In the genomic region with DNA sequence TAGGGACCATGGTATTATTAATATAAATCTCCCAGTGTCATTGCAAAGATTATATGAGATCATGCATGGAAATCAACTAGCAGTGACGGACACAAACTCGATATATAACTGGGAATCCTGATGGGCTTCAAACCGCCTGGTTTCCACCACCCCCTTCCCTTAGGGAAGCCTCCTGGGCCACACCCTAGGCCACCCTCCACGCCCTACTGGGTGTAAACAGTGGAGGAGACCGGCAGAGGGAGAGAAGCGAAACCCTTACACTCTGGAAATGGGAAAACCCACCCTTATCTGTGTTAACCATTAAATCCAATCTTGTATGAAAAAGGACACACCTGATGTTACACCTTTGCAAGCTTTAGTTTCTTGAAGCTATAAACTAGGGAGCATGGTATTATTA, we compare ENCODE assay signal across 8 cellular contexts. TPM values are rescaled to one million over a fixed set of nuclear protein-coding genes. Genes with fewer than 3 reads are reported as not detected.
DNase-seq lines count a peak whose midpoint lies in the region; ATAC-seq, FAIRE-seq and TF ChIP-seq lines count a peak whose summit lies in the region.

No MANE protein-coding gene starts in this region.

- H3K27me3 ChIP-seq in CD4-positive, alpha-beta T cell (ENCODE audit: control insufficient read depth, insufficient read depth, low read length): no peaks in the 10 kb centered on the region
- no peaks in the 10 kb centered on the region for H3K27me3 ChIP-seq in ovary

- no peaks in the 10 kb centered on the region for H3K9me3 Mint-ChIP-seq in CD4-positive, alpha-beta T cell
- H3K9me3 Mint-ChIP-seq in activated T-cell treated with anti-CD3 and anti-CD28 coated beads, Interleukin-2, amount 50 U/mL, for 4 hours: no peaks in the 10 kb centered on the region

- peaks cover 25% of the 10 kb centered on the region for H3K36me3 Mint-ChIP-seq in CD4-positive, alpha-beta T cell (ENCODE audit: low read depth)
- H3K36me3 Mint-ChIP-seq in activated T-cell treated with anti-CD3 and anti-CD28 coated beads, Interleukin-2, amount 50 U/mL, for 4 hours (ENCODE audit: insufficient read depth): peaks cover 14% of the 10 kb centered on the region

- ATAC-seq in CD4-positive, alpha-beta T cell (ENCODE audit: poor library complexity): no peak
- ATAC-seq in activated T-cell treated with anti-CD3 and anti-CD28 coated beads, Interleukin-2, amount 50 U/mL, for 4 hours: no peak

- no peak for FAIRE-seq in RCC 7860 (lab: Jason Lieb, UNC)

- peaks cover 23% of the 10 kb centered on the region for H3K4me1 Mint-ChIP-seq in CD4-positive, alpha-beta T cell (ENCODE audit: low read depth)
- peaks cover 21% of the 10 kb centered on the region for H3K4me1 Mint-ChIP-seq in activated T-cell treated with anti-CD3 and anti-CD28 coated beads, Interleukin-2, amount 50 U/mL, for 4 hours (ENCODE audit: low read depth)

- H3K27ac ChIP-seq in CD4-positive, alpha-beta T cell (ENCODE audit: low read depth, low read length): peak overlapping the region; percentile 38
- H3K27ac ChIP-seq in epithelial cell of prostate (peak overlapping the region; percentile 64), ovary (peak overlapping the region in 1 of 2 donors; percentile 79)

- H3K9me3 ChIP-seq in CD4-positive, alpha-beta T cell (ENCODE audit: control insufficient read depth, low read length): no peaks in the 10 kb centered on the region
- H3K9me3 ChIP-seq in ovary: peaks cover 0 to 3% of the 10 kb centered on the region in 2 donors

- no peaks in the 10 kb centered on the region for H3K36me3 ChIP-seq in ovary

- no peak overlapping the region for H3K4me3 Mint-ChIP-seq in CD4-positive, alpha-beta T cell
- H3K4me3 Mint-ChIP-seq in activated T-cell treated with anti-CD3 and anti-CD28 coated beads, Interleukin-2, amount 50 U/mL, for 4 hours: no peak overlapping the region

- WGBS in ovary, 3 donors: 87 to 90% (median 89%) methylated on average over 6 of the region's 6 CpGs

- intact Hi-C loops in CD4-positive, alpha-beta T cell (cut with DNase I, micrococcal nuclease): loop anchor here in 1 of 2 experiments (5.0 to 10.0 kb wide), 3 partner anchors 434 to 1017 kb away; partner anchors contain the start of genes BCL10, SH3GLB1 and SSX2IP
- intact Hi-C loops in ovary (cut with DNase I): no loop called here

- H3K4me3 ChIP-seq in ovary: peak overlapping the region; percentile 57

- DNase-seq in CD4-positive, alpha-beta T cell: no peak
- DNase-seq in NCI-H526 treated with DMSO at 0.1 percent for 48 hours (lab: John Stamatoyannopoulos, UW) (peak; percentile 47), epithelial cell of prostate (ENCODE audit: low read depth, low spot score) (no peak), ovary (peak in 2 of 5 donors; percentile 18 to 21), RCC 7860 (ENCODE audit: low spot score) (no peak), SKM-1 (lab: John Stamatoyannopoulos, UW; ENCODE audit: unreplicated experiment) (no peak), GF-D8 (lab: John Stamatoyannopoulos, UW) (no peak)
- DNase-seq in activated T-cell treated with anti-CD3 and anti-CD28 coated beads, Interleukin-2, amount 50 U/mL, for 4 hours: no peak

- no peak for TF ChIP-seq POLR2A in ovary (IDR thresholded peaks at IDR 0.05)

- no peak for TF ChIP-seq CTCF in CD4-positive, alpha-beta T cell (IDR thresholded peaks at IDR 0.05)
- TF ChIP-seq CTCF in ovary (IDR thresholded peaks at IDR 0.05): no peak

- H3K27me3 Mint-ChIP-seq in CD4-positive, alpha-beta T cell: peaks cover 5% of the 10 kb centered on the region
- peaks cover under 1% of the 10 kb centered on the region for H3K27me3 Mint-ChIP-seq in activated T-cell treated with anti-CD3 and anti-CD28 coated beads, Interleukin-2, amount 50 U/mL, for 4 hours (ENCODE audit: low read depth)

- no peak for TF ChIP-seq EP300 in ovary (IDR thresholded peaks at IDR 0.05)

- peaks cover 3% of the 10 kb centered on the region for H3K4me1 ChIP-seq in ovary (ENCODE audit: insufficient read depth)

- H3K27ac Mint-ChIP-seq in CD4-positive, alpha-beta T cell: no peak overlapping the region

- CTCF ChIA-PET in CD4-positive, alpha-beta T cell (lab: Charles Lee): no interaction called here

- POLR2A ChIA-PET in CD4-positive, alpha-beta T cell (lab: Charles Lee): interaction anchor here (0.8 to 1.4 kb wide), 7 partner anchors 9 to 1205 kb away, joined by 3 to 17 read pairs (median 5); partner anchors contain the start of genes BCL10, HS2ST1, ODF2L and SELENOF

RNA-seq across cellular contexts. Expression of gene ZNHIT6, which starts 0.6 kb away (rescaled TPM):
- total RNA-seq in CD4-positive, alpha-beta T cell: 10 to 100 TPM; 10.4 to 10.8 TPM
- 10 to 100 TPM in 5 of 7 donors, 1 to 10 TPM in 2; 8.8 to 22.9 (median 16.2) TPM for total RNA-seq in ovary
- polyA plus RNA-seq in ovary: 10 to 100 TPM; 12.0 to 22.1 TPM
- total RNA-seq in activated T-cell treated with anti-CD3 and anti-CD28 coated beads, Interleukin-2, amount 50 U/mL, for 4 hours: 10 to 100 TPM; 45.1 to 52.6 (median 47.8) TPM
